Comparison of ENCODE assay signal across 1 cellular context in genomic region chr10:86945361-86946214, GRCh38.
TF ChIP-seq lines count a peak whose summit lies in the region.

No MANE protein-coding gene starts in this region.

TF ChIP-seq in endothelial cell of umbilical vein, 7 proteins besides CTCF, POLR2A, EP300 and RAD21:
- TF ChIP-seq GATA2 (IDR thresholded peaks at IDR 0.05; ENCODE audit: insufficient read depth, insufficient read length, low read depth, low read length) (no peak), POLR2AphosphoS5 (IDR thresholded peaks at IDR 0.05; ENCODE audit: insufficient read depth, low read depth, low read length) (peak; percentile 12)
TF ChIP-seq in endothelial cell of umbilical vein: peak in this region for 1.
